In genomic region chr9:107734231-107735014, GRCh38 we compare ENCODE assay signal across 11 cellular contexts.
DNase-seq lines count a peak whose midpoint lies in the region; ATAC-seq and TF ChIP-seq lines count a peak whose summit lies in the region.
"Had no signal": no experiment of that assay in that cellular context is flagged by ENCODE, and none has a peak within 500 bp of the region (broad histone marks: within the 10 kb centered on the region; RNA-seq: fewer than 3 reads in every experiment).

No MANE protein-coding gene starts in this region.

- no peak overlapping the region for H3K4me3 Mint-ChIP-seq in neural crest cell
- no peak overlapping the region for H3K4me3 Mint-ChIP-seq in effector memory CD8-positive, alpha-beta T cell
- H3K4me3 Mint-ChIP-seq: B cell had no signal

- H3K9me3 ChIP-seq in esophagus squamous epithelium = no peaks in the 10 kb centered on the region

- H3K27ac Mint-ChIP-seq in neural crest cell (ENCODE audit: unreplicated experiment) = peak overlapping the region; percentile 59
- H3K27ac Mint-ChIP-seq in effector memory CD8-positive, alpha-beta T cell = no peak overlapping the region
- H3K27ac Mint-ChIP-seq: B cell had no signal

- peaks cover 34 to 73% (median 50%) of the 10 kb centered on the region in 3 donors for H3K4me1 ChIP-seq in esophagus squamous epithelium

- TF ChIP-seq CTCF in AG04449 (IDR thresholded peaks at IDR 0.05; ENCODE audit: insufficient read depth, low read length, missing control alignments) = no peak
- no peak for TF ChIP-seq CTCF in esophagus squamous epithelium (IDR thresholded peaks at IDR 0.05)
- no peak for TF ChIP-seq CTCF in neural crest cell (conservative IDR thresholded peaks at IDR 0.05)

- ATAC-seq in effector memory CD8-positive, alpha-beta T cell (replicated peaks) = no peak

- no peaks in the 10 kb centered on the region for H3K36me3 ChIP-seq in esophagus squamous epithelium

- no peaks in the 10 kb centered on the region for H3K36me3 Mint-ChIP-seq in neural crest cell (ENCODE audit: low read depth)
- H3K36me3 Mint-ChIP-seq in effector memory CD8-positive, alpha-beta T cell (ENCODE audit: insufficient read depth) = no peaks in the 10 kb centered on the region
- H3K36me3 Mint-ChIP-seq: brain had no signal

- H3K27ac ChIP-seq in esophagus squamous epithelium = peak overlapping the region; percentile 54 to 89 (median 80)

- POLR2A ChIA-PET in AG04449 (lab: Yijun Ruan, JAX) = interaction anchor here (1.2 kb wide), 1 partner anchor 17 kb away, joined by 4 read pairs; no protein-coding TSS in a partner anchor

- no peak overlapping the region for H3K4me3 ChIP-seq in AG04449 (ENCODE audit: low read depth, low read length)
- no peak overlapping the region for H3K4me3 ChIP-seq in esophagus squamous epithelium

- intact Hi-C loops in esophagus squamous epithelium (cut with DNase I) (loop anchor here (10.0 kb wide), 1 partner anchor 240 kb away; no protein-coding TSS in a partner anchor), posterior cingulate gyrus (cut with DNase I) (no loop called here)

- H3K9me3 Mint-ChIP-seq in neural crest cell = no peaks in the 10 kb centered on the region
- peaks cover 0 to 2% of the 10 kb centered on the region in 2 donors for H3K9me3 Mint-ChIP-seq in effector memory CD8-positive, alpha-beta T cell

- CTCF ChIA-PET in AG04449 (lab: Yijun Ruan, JAX) = interaction anchor here (0.8 to 1.3 kb wide), 3 partner anchors 15 to 269 kb away, joined by 4 to 5 read pairs (median 4); no protein-coding TSS in a partner anchor

- 41 to 60% methylated on average over 8 to 10 of the region's 10 CpGs for WGBS in esophagus squamous epithelium, 2 donors

- H3K27me3 ChIP-seq in esophagus squamous epithelium = no peaks in the 10 kb centered on the region

- H3K4me1 Mint-ChIP-seq in neural crest cell = no peaks in the 10 kb centered on the region
- H3K4me1 Mint-ChIP-seq in effector memory CD8-positive, alpha-beta T cell (ENCODE audit: low read depth in 2 of 2) = no peaks in the 10 kb centered on the region
- H3K4me1 Mint-ChIP-seq: B cell had no signal

- H3K27me3 Mint-ChIP-seq in neural crest cell (ENCODE audit: low read depth) = no peaks in the 10 kb centered on the region
- no peaks in the 10 kb centered on the region for H3K27me3 Mint-ChIP-seq in effector memory CD8-positive, alpha-beta T cell
- H3K27me3 Mint-ChIP-seq: B cell had no signal

- DNase-seq in AG04449 (ENCODE audit: low read depth, low spot score) (peak; percentile 42), NCI-H226 (peak; percentile 78), esophagus squamous epithelium (lab: John Stamatoyannopoulos, UW) (no peak), neural crest cell (ENCODE audit: low read depth, low spot score) (no peak), NCI-H1436 (lab: John Stamatoyannopoulos, UW) (no peak), posterior cingulate gyrus (no peak), MV-4-11 (lab: John Stamatoyannopoulos, UW) (no peak)
- no peak for DNase-seq in effector memory CD8-positive, alpha-beta T cell
- DNase-seq: NCI-H1092 treated with DMSO at 0.1 percent for 48 hours had no signal

- no peak for TF ChIP-seq POLR2A in esophagus squamous epithelium (IDR thresholded peaks at IDR 0.05)

Comparison
In these comparisons a context has a peak if more than half of its experiments do, and no peak if none do; other contexts are left out.
1. DNase-seq: peak in AG04449 (single experiment) and NCI-H226 (single experiment); none in esophagus squamous epithelium (single experiment), neural crest cell (single experiment), effector memory CD8-positive, alpha-beta T cell (0 of 3), NCI-H1436 (single experiment), posterior cingulate gyrus (0 of 10) and MV-4-11 (single experiment).